In genomic region chr6:30450908-30451818, GRCh38 we compare ENCODE assay signal across 8 cellular contexts.
DNase-seq lines count a peak whose midpoint lies in the region; TF ChIP-seq lines count a peak whose summit lies in the region.

No MANE protein-coding gene starts in this region.

- H3K27ac ChIP-seq in stomach smooth muscle (ENCODE audit: low read length): no peak overlapping the region

- no peaks in the 10 kb centered on the region for H3K9me3 Mint-ChIP-seq in T-helper 1 cell treated with Interleukin-12 subunit alpha and Interleukin-12 subunit beta and Interleukin-4 antibody, amounts not matched to agents 30 μg/mL and 1 μg/mL, for 36 hours

- TF ChIP-seq CTCF in cardiac fibroblast (IDR thresholded peaks at IDR 0.05; ENCODE audit: low read depth, low read length): no peak

- H3K4me3 ChIP-seq in cardiac fibroblast (replicated peaks in 1 of 2; ENCODE audit: low read depth in 2 of 2, low read length in 2 of 2): no peak overlapping the region
- H3K4me3 ChIP-seq in stomach smooth muscle (ENCODE audit: low read length in 2 of 2): peak overlapping the region; percentile 40 to 44

- H3K27me3 Mint-ChIP-seq in T-helper 1 cell treated with Interleukin-12 subunit alpha and Interleukin-12 subunit beta and Interleukin-4 antibody, amounts not matched to agents 30 μg/mL and 1 μg/mL, for 36 hours (ENCODE audit: low read depth): peaks cover 94% of the 10 kb centered on the region

- peak overlapping the region; percentile 56 for H3K4me3 Mint-ChIP-seq in T-helper 1 cell treated with Interleukin-12 subunit alpha and Interleukin-12 subunit beta and Interleukin-4 antibody, amounts not matched to agents 30 μg/mL and 1 μg/mL, for 36 hours

- DNase-seq in NCI-H2227 (lab: John Stamatoyannopoulos, UW; ENCODE audit: unreplicated experiment) (peak; percentile 9), NCI-H2227 treated with DMSO at 0.1 percent for 48 hours (lab: John Stamatoyannopoulos, UW) (no peak), cardiac fibroblast (ENCODE audit: low read depth in 2 of 2) (peak; percentile 44 to 55), medulla oblongata (ENCODE audit: extremely low spot score) (peak; percentile 80), NCI-H2029 treated with DMSO at 0.1 percent for 48 hours (lab: John Stamatoyannopoulos, UW) (no peak), NCI-H1105 (lab: John Stamatoyannopoulos, UW) (no peak)

- peaks cover 12% of the 10 kb centered on the region for H3K4me1 ChIP-seq in stomach smooth muscle (ENCODE audit: control insufficient read depth, insufficient read depth, low read length)

- no peaks in the 10 kb centered on the region for H3K36me3 Mint-ChIP-seq in T-helper 1 cell treated with Interleukin-12 subunit alpha and Interleukin-12 subunit beta and Interleukin-4 antibody, amounts not matched to agents 30 μg/mL and 1 μg/mL, for 36 hours (ENCODE audit: low read depth)

- peaks cover 26% of the 10 kb centered on the region for H3K4me1 Mint-ChIP-seq in T-helper 1 cell treated with Interleukin-12 subunit alpha and Interleukin-12 subunit beta and Interleukin-4 antibody, amounts not matched to agents 30 μg/mL and 1 μg/mL, for 36 hours (ENCODE audit: low read depth)

- no peak overlapping the region for H3K27ac Mint-ChIP-seq in T-helper 1 cell treated with Interleukin-12 subunit alpha and Interleukin-12 subunit beta and Interleukin-4 antibody, amounts not matched to agents 30 μg/mL and 1 μg/mL, for 36 hours

- no peaks in the 10 kb centered on the region for H3K36me3 ChIP-seq in stomach smooth muscle (ENCODE audit: control insufficient read depth in 2 of 2, insufficient read depth in 2 of 2, low read length in 2 of 2)

- peaks cover 69 to 93% of the 10 kb centered on the region in 2 donors for H3K27me3 ChIP-seq in stomach smooth muscle (ENCODE audit: control insufficient read depth in 1 of 2, insufficient read depth in 2 of 2, low read length in 2 of 2)

- H3K9ac ChIP-seq in stomach smooth muscle (ENCODE audit: low read length in 2 of 2): peak overlapping the region in 1 of 2 donors; percentile 12

- H3K9me3 ChIP-seq in stomach smooth muscle (ENCODE audit: control insufficient read depth in 2 of 2, low read length in 2 of 2): no peaks in the 10 kb centered on the region

Comparison
In these comparisons a context has a peak if more than half of its experiments do, and no peak if none do; other contexts are left out.
1. DNase-seq: peak in NCI-H2227 (single experiment), cardiac fibroblast (2 of 2) and medulla oblongata (single experiment); none in NCI-H2227 treated with DMSO at 0.1 percent for 48 hours (single experiment), NCI-H2029 treated with DMSO at 0.1 percent for 48 hours (single experiment) and NCI-H1105 (single experiment).
2. H3K4me3 ChIP-seq: peak in stomach smooth muscle (2 of 2); none in cardiac fibroblast (0 of 2).